Comparison of ENCODE assay signal across 26 cellular contexts in the genomic region with DNA sequence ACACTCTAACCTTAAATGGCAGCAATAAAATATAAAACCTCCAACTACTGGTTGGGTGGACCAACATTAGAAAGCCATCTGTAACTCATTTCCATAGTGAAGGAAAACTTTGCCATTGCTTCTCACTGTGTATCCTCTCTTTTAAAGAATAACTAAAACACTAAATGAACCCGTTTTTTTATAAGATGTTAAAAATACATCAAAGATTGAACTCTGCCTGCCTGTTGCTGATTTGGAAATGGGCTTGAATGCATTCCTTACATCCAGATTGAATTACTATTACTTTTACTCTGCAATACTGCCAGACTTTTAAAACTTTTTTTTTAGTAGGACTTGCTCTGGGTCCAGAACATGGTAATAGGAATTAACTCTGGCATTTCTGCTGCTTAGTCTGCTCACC.
"Had no signal": no experiment of that assay in that cellular context is flagged by ENCODE, and none has a peak within 500 bp of the region (broad histone marks: within the 10 kb centered on the region; RNA-seq: fewer than 3 reads in every experiment).

No MANE protein-coding gene starts in this region.

- H3K9me3 Mint-ChIP-seq: endodermal cell had no signal

- H3K27ac Mint-ChIP-seq: dendritic cell treated with granulocyte-macrophage colony-stimulating factor and Interleukin-4, amounts not matched to agents 40 ng/mL and 50 ng/mL, for 4 days; effector memory CD8-positive, alpha-beta T cell; endodermal cell had no signal

- H3K36me3 ChIP-seq: colonic mucosa, esophagus muscularis mucosa, esophagus squamous epithelium, gastrocnemius medialis, gastroesophageal sphincter, heart left ventricle, heart right ventricle had no signal

- H3K4me3 ChIP-seq: colonic mucosa, coronary artery, dorsolateral prefrontal cortex, esophagus muscularis mucosa, esophagus squamous epithelium, gastrocnemius medialis, gastroesophageal sphincter, heart left ventricle, heart right ventricle, hepatocyte had no signal

- ATAC-seq: effector memory CD8-positive, alpha-beta T cell; esophagus mucosa; foreskin keratinocyte; gastrocnemius medialis; gastroesophageal sphincter; heart left ventricle; heart right ventricle had no signal

- H3K79me2 ChIP-seq: hepatocyte had no signal

- DNase-seq: colonic mucosa; cortex of kidney; dermis blood vessel endothelial cell; dorsolateral prefrontal cortex; effector CD4-positive, alpha-beta T cell; effector CD8-positive, alpha-beta T cell; effector memory CD4-positive, alpha-beta T cell; effector memory CD8-positive, alpha-beta T cell; endodermal cell; erythroblast; esophagus squamous epithelium; foreskin fibroblast; foreskin keratinocyte; foreskin melanocyte; gastrocnemius medialis; glutamatergic neuron; head of caudate nucleus; heart left ventricle; heart right ventricle had no signal

- H3K9me3 ChIP-seq: colonic mucosa, esophagus squamous epithelium, gastrocnemius medialis, gastroesophageal sphincter had no signal

- H3K27ac ChIP-seq: colonic mucosa, coronary artery, dorsolateral prefrontal cortex, epithelial cell of prostate, esophagus muscularis mucosa, esophagus squamous epithelium, foreskin keratinocyte, gastrocnemius medialis, gastroesophageal sphincter, heart left ventricle, heart right ventricle, hepatocyte had no signal

- H3K27me3 Mint-ChIP-seq: dendritic cell treated with granulocyte-macrophage colony-stimulating factor and Interleukin-4, amounts not matched to agents 40 ng/mL and 50 ng/mL, for 4 days; effector memory CD8-positive, alpha-beta T cell had no signal

- H3K4me3 Mint-ChIP-seq: dendritic cell treated with granulocyte-macrophage colony-stimulating factor and Interleukin-4, amounts not matched to agents 40 ng/mL and 50 ng/mL, for 4 days; effector memory CD8-positive, alpha-beta T cell; endodermal cell had no signal

- H3K27me3 ChIP-seq: colonic mucosa, dorsolateral prefrontal cortex, esophagus muscularis mucosa, esophagus squamous epithelium, foreskin keratinocyte, gastrocnemius medialis, gastroesophageal sphincter, heart left ventricle, heart right ventricle, hepatocyte had no signal

- H3K4me1 ChIP-seq: colonic mucosa, esophagus muscularis mucosa, foreskin keratinocyte, gastroesophageal sphincter had no signal

- H3K4me2 ChIP-seq: hepatocyte had no signal

- H2AFZ ChIP-seq: hepatocyte had no signal
